ENCODE assay signal across 1 cellular context in genomic region chr6:157763894-157764345, GRCh38.
TF ChIP-seq lines count a peak whose summit lies in the region.

No MANE protein-coding gene starts in this region.

TF ChIP-seq in H1, 55 proteins besides CTCF, POLR2A, EP300 and RAD21 (continued from another document):
- no peak for TF ChIP-seq ATF3 (IDR thresholded peaks at IDR 0.05; ENCODE audit: insufficient read depth, low read depth, low read length)
- TF ChIP-seq CEBPB (IDR thresholded peaks at IDR 0.05; ENCODE audit: low read depth, low read length), result no peak
- no peak for TF ChIP-seq E2F6 (IDR thresholded peaks at IDR 0.05)
- TF ChIP-seq RNF2 (IDR thresholded peaks at IDR 0.05; ENCODE audit: borderline replicate concordance, low read depth, low read length, missing control alignments, poor library complexity, severe bottlenecking), result no peak
TF ChIP-seq in H1: peak in this region for 0.
